31 cellular contexts compared by ENCODE assay signal in genomic region chr5:16744164-16744880, GRCh38.
DNase-seq lines count a peak whose midpoint lies in the region; ATAC-seq, FAIRE-seq and TF ChIP-seq lines count a peak whose summit lies in the region.
"Had no signal": no experiment of that assay in that cellular context is flagged by ENCODE, and none has a peak within 500 bp of the region (broad histone marks: within the 10 kb centered on the region; RNA-seq: fewer than 3 reads in every experiment).

No MANE protein-coding gene starts in this region.

- H3K4me3 ChIP-seq in H1 (ENCODE audit: extremely low read depth in 1 of 4, insufficient read depth in 2 of 4, low read depth in 3 of 4, low read length in 4 of 4) = no peak overlapping the region
- no peak overlapping the region for H3K4me3 ChIP-seq in mesodermal cell (ENCODE audit: extremely low read depth, insufficient read depth, low read length, poor library complexity, severe bottlenecking)
- H3K4me3 ChIP-seq in uterus = no peak overlapping the region
- H3K4me3 ChIP-seq: A549, gastrocnemius medialis, ovary, transverse colon had no signal

- H3K23me2 ChIP-seq in H1 (ENCODE audit: low read depth, low read length) = peaks cover 7% of the 10 kb centered on the region; the same call in 1 of the 2 replicates

- H3K36me3 Mint-ChIP-seq in glutamatergic neuron (ENCODE audit: unreplicated experiment) = no peaks in the 10 kb centered on the region
- H3K36me3 Mint-ChIP-seq: activated naive CD8-positive, alpha-beta T cell treated with anti-CD3 and anti-CD28 coated beads, Interleukin-2, amount 10 ng/mL, durations not matched to agents 7 days and 5 days; CD8-positive, alpha-beta T cell; IgD-negative memory B cell; T-cell had no signal

- peaks cover 24% of the 10 kb centered on the region for H3K4me1 Mint-ChIP-seq in glutamatergic neuron (ENCODE audit: low read depth, unreplicated experiment)
- H3K4me1 Mint-ChIP-seq: activated naive CD8-positive, alpha-beta T cell treated with anti-CD3 and anti-CD28 coated beads, Interleukin-2, amount 10 ng/mL, durations not matched to agents 7 days and 5 days; B cell; T-cell had no signal

- no peak overlapping the region for H3K18ac ChIP-seq in H1 (ENCODE audit: extremely low read depth, low read length)

- no peak overlapping the region for H2BK15ac ChIP-seq in H1 (ENCODE audit: low read length)

- no peaks in the 10 kb centered on the region; a peak in 1 of 8 replicates for H3K36me3 ChIP-seq in H1 (ENCODE audit: control insufficient read depth in 2 of 4, insufficient read depth in 4 of 4, low read length in 3 of 4)
- peaks cover 69% of the 10 kb centered on the region for H3K36me3 ChIP-seq in mesodermal cell (ENCODE audit: control insufficient read depth, insufficient read depth, low read length)
- H3K36me3 ChIP-seq in uterus = no peaks in the 10 kb centered on the region
- H3K36me3 ChIP-seq: gastrocnemius medialis, ovary, transverse colon had no signal

- DNase-seq in ELF-1 (ENCODE audit: low read depth, low spot score) (peak; percentile 32), HuH-7 (ENCODE audit: low spot score) (peak; percentile 15), H1 (ENCODE audit: low read depth in 1 of 2, low spot score in 2 of 2) (no peak), glutamatergic neuron (no peak), SK-N-DZ (ENCODE audit: low spot score) (no peak), uterus (no peak)
- DNase-seq: activated CD4-positive, CD25-positive, alpha-beta regulatory T cell treated with anti-CD3 and anti-CD28 coated beads, Interleukin-2, amount 50 U/mL, for 72 hours; activated CD8-positive, alpha-beta T cell treated with anti-CD3 and anti-CD28 coated beads for 36 hours; activated naive CD8-positive, alpha-beta T cell treated with anti-CD3 and anti-CD28 coated beads, Interleukin-2, amount 10 ng/mL, durations not matched to agents 7 days and 5 days; caudate nucleus; CD8-positive, alpha-beta T cell; cortex of kidney; gastrocnemius medialis; GDM1; left ventricle myocardium superior; NCI-H1105; NCI-H1930; NCI-H526; ovary; stimulated activated CD4-positive, alpha-beta T cell treated with anti-CD3 and anti-CD28 coated beads, Interleukin-2, amount 100 ng/mL, for 24 hours; T-cell; transverse colon had no signal

- TF ChIP-seq POLR2A in H1 (IDR thresholded peaks at IDR 0.05; ENCODE audit: control extremely low read depth in 1 of 2, low read depth in 2 of 2, low read length in 2 of 2) = no peak
- no peak for TF ChIP-seq POLR2A in uterus (IDR thresholded peaks at IDR 0.05)

- POLR2A ChIA-PET in H1 (lab: Charles Lee; ENCODE audit: partially characterized antibody) = interaction anchor here (0.7 to 1.2 kb wide), 3 partner anchors 8 to 10 kb away, joined by 3 to 5 read pairs (median 3); no protein-coding TSS in a partner anchor

- peaks cover 12% of the 10 kb centered on the region for H3K9me3 Mint-ChIP-seq in glutamatergic neuron (ENCODE audit: unreplicated experiment)
- H3K9me3 Mint-ChIP-seq: activated CD8-positive, alpha-beta T cell treated with anti-CD3 and anti-CD28 coated beads for 36 hours; activated naive CD8-positive, alpha-beta T cell treated with anti-CD3 and anti-CD28 coated beads, Interleukin-2, amount 10 ng/mL, durations not matched to agents 7 days and 5 days; activated T-helper 2 cell treated with anti-CD3 and anti-CD28 coated beads, Interferon-gamma antibody, Interleukin-2, Interleukin-4, amounts not matched to agents 10 μg/mL and 5 μg/mL and 100 μg/mL, durations not matched to agents 14 hours and 24 hours and 36 hours; CD8-positive, alpha-beta T cell; IgD-negative memory B cell; nephron; T-cell had no signal

- H2BK12ac ChIP-seq in H1 (ENCODE audit: low read depth, low read length) = peak overlapping the region; percentile 95; the same call in 1 of the 2 replicates

- H2BK20ac ChIP-seq in H1 (ENCODE audit: low read length) = peak overlapping the region; percentile 62; the same call in 1 of the 2 replicates

- TF ChIP-seq RAD21 in H1 (IDR thresholded peaks at IDR 0.05 in 1 of 2, conservative IDR thresholded peaks at IDR 0.05 in 1 of 2; ENCODE audit: low read depth in 2 of 2, low read length in 2 of 2) = no peak

- peak overlapping the region; percentile 29; the same call in 1 of the 2 replicates for H2AK5ac ChIP-seq in H1 (ENCODE audit: low read depth, low read length)

- CTCF ChIA-PET in H1 (lab: Charles Lee; ENCODE audit: partially characterized antibody) = interaction anchor here (0.9 to 1.4 kb wide), 3 partner anchors 20 to 170 kb away, joined by 3 to 5 read pairs (median 5); no protein-coding TSS in a partner anchor

- H3K4me1 ChIP-seq in H1 (replicated peaks in 1 of 4; ENCODE audit: control insufficient read depth in 3 of 4, insufficient read depth in 4 of 4, low read length in 3 of 4) (peaks cover 2 to 13% (median 7%) of the 10 kb centered on the region in 4 experiments; a peak in 5 of 7 replicates), mesodermal cell (ENCODE audit: control insufficient read depth, insufficient read depth, low read length, poor library complexity, severe bottlenecking) (peaks cover 35% of the 10 kb centered on the region), uterus (no peaks in the 10 kb centered on the region)
- H3K4me1 ChIP-seq: gastrocnemius medialis, transverse colon had no signal

- H3K27me3 ChIP-seq in H1 (replicated peaks in 1 of 4; ENCODE audit: control insufficient read depth in 3 of 4, extremely low read depth in 1 of 4, insufficient read depth in 3 of 4, low read length in 3 of 4) = no peaks in the 10 kb centered on the region
- no peaks in the 10 kb centered on the region for H3K27me3 ChIP-seq in uterus
- H3K27me3 ChIP-seq: gastrocnemius medialis, ovary, transverse colon had no signal

- no peak overlapping the region for H4K91ac ChIP-seq in H1 (replicated peaks; ENCODE audit: insufficient read length, low read length)

- H3K27me3 Mint-ChIP-seq in glutamatergic neuron (ENCODE audit: unreplicated experiment) = peaks cover 11% of the 10 kb centered on the region

- H3K4me2 ChIP-seq in H1 (ENCODE audit: insufficient read depth in 1 of 2, low read depth in 2 of 2, low read length in 2 of 2) = no peak overlapping the region
- H3K4me2 ChIP-seq: A549 had no signal

- TF ChIP-seq CTCF in H1 (IDR thresholded peaks at IDR 0.05; ENCODE audit: control extremely low read depth in 1 of 3, insufficient read depth in 1 of 3, low read depth in 1 of 3, low read length in 3 of 3) (no peak), glutamatergic neuron (IDR thresholded peaks at IDR 0.05; ENCODE audit: partially characterized antibody, unreplicated experiment) (no peak), uterus (IDR thresholded peaks at IDR 0.05) (no peak)

- no peak for FAIRE-seq in H1 (lab: Jason Lieb, UNC)
- FAIRE-seq: A549, astrocyte had no signal

- no peaks in the 10 kb centered on the region for H4K20me1 ChIP-seq in H1 (replicated peaks in 1 of 2; ENCODE audit: control insufficient read depth in 1 of 2, insufficient read depth in 2 of 2, low read length in 2 of 2)

- no peak overlapping the region for H3K27ac Mint-ChIP-seq in glutamatergic neuron (ENCODE audit: unreplicated experiment)
- H3K27ac Mint-ChIP-seq: activated CD8-positive, alpha-beta T cell treated with anti-CD3 and anti-CD28 coated beads for 36 hours; activated naive CD8-positive, alpha-beta T cell treated with anti-CD3 and anti-CD28 coated beads, Interleukin-2, amount 10 ng/mL, durations not matched to agents 7 days and 5 days; activated T-helper 2 cell treated with anti-CD3 and anti-CD28 coated beads, Interferon-gamma antibody, Interleukin-2, Interleukin-4, amounts not matched to agents 10 μg/mL and 5 μg/mL and 100 μg/mL, durations not matched to agents 14 hours and 24 hours and 36 hours; B cell; CD8-positive, alpha-beta T cell; nephron; T-cell had no signal

- intact Hi-C loops in uterus (cut with DNase I; ENCODE audit: low total_unique reads) = no loop called here

- no peak overlapping the region for H3K23ac ChIP-seq in H1 (ENCODE audit: insufficient read length)

- H3K9me3 ChIP-seq in H1 (ENCODE audit: insufficient read depth in 2 of 2, low read depth in 1 of 2, low read length in 1 of 2) = no peaks in the 10 kb centered on the region
- H3K9me3 ChIP-seq in mesodermal cell (ENCODE audit: control insufficient read depth, low read length) = no peaks in the 10 kb centered on the region
- H3K9me3 ChIP-seq in uterus = no peaks in the 10 kb centered on the region
- H3K9me3 ChIP-seq: A549, gastrocnemius medialis, ovary, transverse colon had no signal

- no peak overlapping the region for H2AFZ ChIP-seq in H1 (ENCODE audit: low read length)

- peak overlapping the region; percentile 3; the same call in 1 of the 2 replicates for H2BK5ac ChIP-seq in H1 (ENCODE audit: low read depth, low read length)

- H3K27ac ChIP-seq in H1 (ENCODE audit: low read depth, low read length) = no peak overlapping the region
- peak overlapping the region; percentile 99 for H3K27ac ChIP-seq in mesodermal cell (ENCODE audit: low read depth, low read length, severe bottlenecking)
- no peak overlapping the region for H3K27ac ChIP-seq in uterus
- H3K27ac ChIP-seq: A549, gastrocnemius medialis, ovary, transverse colon had no signal

- H3K79me2 ChIP-seq in H1 (ENCODE audit: control insufficient read depth in 1 of 2, insufficient read depth in 2 of 2, low read length in 2 of 2) = peaks cover 0 to 1% of the 10 kb centered on the region in 2 experiments; a peak in 2 of 4 replicates

- H2BK120ac ChIP-seq in H1 (replicated peaks; ENCODE audit: low read depth, low read length) = no peak overlapping the region

- no peak overlapping the region for H3K4ac ChIP-seq in H1 (replicated peaks; ENCODE audit: insufficient read length, low read depth, low read length)

- H4K8ac ChIP-seq in H1 (ENCODE audit: extremely low read depth, insufficient read depth, low read length) = no peak overlapping the region

- no peaks in the 10 kb centered on the region for H3K79me1 ChIP-seq in H1 (ENCODE audit: low read depth, low read length)

- TF ChIP-seq EP300 in H1 (IDR thresholded peaks at IDR 0.05; ENCODE audit: borderline replicate concordance in 1 of 2, low read depth in 2 of 2, low read length in 2 of 2) = no peak

- no peak overlapping the region for H3K9ac ChIP-seq in H1 (replicated peaks in 1 of 4; ENCODE audit: extremely low read depth in 1 of 4, low read depth in 3 of 4, low read length in 3 of 4)

- no peak overlapping the region for H3K14ac ChIP-seq in H1 (ENCODE audit: insufficient read length)

- H4K5ac ChIP-seq in H1 (ENCODE audit: insufficient read length, low read depth, low read length) = no peak overlapping the region

- WGBS in H1 (ENCODE audit: extremely low coverage in 1 of 2, insufficient coverage in 1 of 2, insufficient read length in 1 of 2, insufficient replicate concordance in 2 of 2, low coverage in 1 of 2, low lambda C conversion rate in 2 of 2, missing lambda C conversion rate in 1 of 2), 2 experiments = 87% methylated on average over 15 of the region's 15 CpGs; no CpG with 5 or more reads in 1 of the 2 experiments
- WGBS in mesodermal cell (ENCODE audit: insufficient coverage in 2 of 2), 2 experiments = 94 to 96% methylated on average over 12 to 13 of the region's 15 CpGs

- H3K56ac ChIP-seq in H1 (replicated peaks; ENCODE audit: insufficient read length, low read depth, low read length) = no peak overlapping the region

- ATAC-seq in GM18867 (IDR thresholded peaks at IDR 0.05; ENCODE audit: unreplicated experiment) = no peak
- ATAC-seq: activated CD8-positive, alpha-beta T cell treated with anti-CD3 and anti-CD28 coated beads for 36 hours; CD8-positive, alpha-beta T cell; gastrocnemius medialis; left ventricle myocardium superior; Panc1; T-cell had no signal

- H3K4me3 Mint-ChIP-seq in glutamatergic neuron (ENCODE audit: unreplicated experiment) = no peak overlapping the region
- H3K4me3 Mint-ChIP-seq: activated CD8-positive, alpha-beta T cell treated with anti-CD3 and anti-CD28 coated beads for 36 hours; activated naive CD8-positive, alpha-beta T cell treated with anti-CD3 and anti-CD28 coated beads, Interleukin-2, amount 10 ng/mL, durations not matched to agents 7 days and 5 days; B cell; CD8-positive, alpha-beta T cell; IgD-negative memory B cell; nephron; T-cell had no signal

Comparison
In these comparisons a context has a peak if more than half of its experiments do, and no peak if none do; other contexts are left out.
1. DNase-seq: peak in ELF-1 (single experiment) and HuH-7 (single experiment); none in H1 (0 of 2), glutamatergic neuron (single experiment), SK-N-DZ (single experiment) and uterus (0 of 2).